In the genomic region with DNA sequence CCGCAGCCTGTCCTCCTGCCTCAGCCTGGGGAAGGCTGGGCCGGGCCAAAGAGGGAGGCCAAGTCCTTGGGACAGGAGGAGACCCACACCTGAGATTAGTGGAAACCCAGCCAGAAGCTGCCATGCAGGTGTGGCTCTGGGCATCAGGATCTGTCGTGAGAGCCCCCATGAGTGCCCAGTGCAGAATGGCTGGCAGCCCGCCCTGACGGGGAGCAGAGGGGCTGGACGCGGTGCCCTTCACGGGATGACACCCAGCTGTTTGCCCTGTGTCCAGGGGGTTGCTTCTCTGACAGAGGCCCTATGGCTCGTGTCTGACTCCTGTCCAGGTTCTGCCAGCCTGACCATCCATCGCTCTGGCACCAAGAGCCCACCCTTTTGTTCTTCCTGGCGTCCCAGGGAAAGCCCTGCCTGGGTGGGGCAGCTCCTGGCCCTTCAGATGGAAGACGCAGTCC, we compare ENCODE assay signal across 13 cellular contexts. TPM values are rescaled to one million over a fixed set of nuclear protein-coding genes. Genes with fewer than 3 reads are reported as not detected.
DNase-seq lines count a peak whose midpoint lies in the region; ATAC-seq, FAIRE-seq and TF ChIP-seq lines count a peak whose summit lies in the region.
"Had no signal": no experiment of that assay in that cellular context is flagged by ENCODE, and none has a peak within 500 bp of the region (broad histone marks: within the 10 kb centered on the region; RNA-seq: fewer than 3 reads in every experiment).

No MANE protein-coding gene starts in this region.

- H2AFZ ChIP-seq in HepG2 (ENCODE audit: low read length), result no peak overlapping the region
- H2AFZ ChIP-seq: GM23248 had no signal

- H3K9ac ChIP-seq in HepG2 (ENCODE audit: insufficient read depth, low read depth, low read length), result no peak overlapping the region
- H3K9ac ChIP-seq: GM23248 had no signal

- peaks cover 33% of the 10 kb centered on the region for H4K20me1 ChIP-seq in HepG2 (ENCODE audit: insufficient read depth, low read length)

- peaks cover 6% of the 10 kb centered on the region for H3K4me1 Mint-ChIP-seq in T-helper 17 cell

- TF ChIP-seq RAD21 in A549 (conservative IDR thresholded peaks at IDR 0.05 in 1 of 2, IDR thresholded peaks at IDR 0.05 in 1 of 2) (no peak), HepG2 (CRISPR knock-in tag; IDR thresholded peaks at IDR 0.05) (no peak)

- H3K27ac ChIP-seq in A549, result no peak overlapping the region
- no peak overlapping the region for H3K27ac ChIP-seq in HepG2 (ENCODE audit: extremely low read length, insufficient read depth, low read length)

- TF ChIP-seq EP300 in A549 (IDR thresholded peaks at IDR 0.05) (no peak), HepG2 (IDR thresholded peaks at IDR 0.05; ENCODE audit: low read depth in 2 of 2, low read length in 2 of 2) (no peak), HepG2 (CRISPR knock-in tag; IDR thresholded peaks at IDR 0.05; ENCODE audit: borderline replicate concordance) (no peak)

- peak overlapping the region; percentile 49 for H3K4me3 Mint-ChIP-seq in T-helper 17 cell
- H3K4me3 Mint-ChIP-seq: activated naive CD4-positive, alpha-beta T cell treated with anti-CD3 and anti-CD28 coated beads, Interleukin-2, amount 10 ng/mL, durations not matched to agents 7 days and 5 days; naive thymus-derived CD4-positive, alpha-beta T cell had no signal

- peaks cover 3% of the 10 kb centered on the region for H3K27me3 Mint-ChIP-seq in T-helper 17 cell

- intact Hi-C loops in HepG2 (cut with micrococcal nuclease; ENCODE audit: unreplicated experiment), result no loop called here

- TF ChIP-seq POLR2A in A549 (IDR thresholded peaks at IDR 0.05; ENCODE audit: low read length), result no peak
- no peak for TF ChIP-seq POLR2A in HepG2 (IDR thresholded peaks at IDR 0.05; ENCODE audit: insufficient read depth in 1 of 2, low read depth in 2 of 2, low read length in 2 of 2)

- peaks cover 3% of the 10 kb centered on the region for H3K79me2 ChIP-seq in HepG2 (ENCODE audit: insufficient read depth, low read length)

- no peak for FAIRE-seq in A549 (lab: Jason Lieb, UNC)
- FAIRE-seq in HepG2 (lab: Jason Lieb, UNC), result no peak

- CTCF ChIA-PET in A549 (lab: Yijun Ruan, JAX), result interaction anchor here (0.7 to 4.7 kb wide), 11 partner anchors 8 to 357 kb away, joined by 3 to 25 read pairs (median 3); a partner anchor contains a TSS
- CTCF ChIA-PET in HepG2 (lab: Yijun Ruan, JAX; ENCODE audit: low intra/inter-chr PET ratio, low total read pairs), result no interaction called here

- peaks cover 68% of the 10 kb centered on the region for H3K4me1 ChIP-seq in A549
- H3K4me1 ChIP-seq in HepG2 (ENCODE audit: insufficient read depth, low read length), result peaks cover 19% of the 10 kb centered on the region

- peaks cover 9 to 17% of the 10 kb centered on the region in 2 experiments; a peak in 4 of 5 replicates for H3K36me3 ChIP-seq in HepG2 (replicated peaks in 1 of 2; ENCODE audit: control insufficient read depth in 1 of 2, insufficient read depth in 2 of 2, low read length in 2 of 2)

- H3K9me3 ChIP-seq in A549 (no peaks in the 10 kb centered on the region), T-helper 17 cell (ENCODE audit: control insufficient read depth, low read length, poor library complexity, severe bottlenecking) (no peaks in the 10 kb centered on the region), HepG2 (ENCODE audit: low read length) (no peaks in the 10 kb centered on the region)
- H3K9me3 ChIP-seq: MG63 had no signal

- DNase-seq in A549 (ENCODE audit: low read depth in 1 of 2, low spot score in 1 of 2), result no peak
- no peak for DNase-seq in T-helper 17 cell
- no peak for DNase-seq in HepG2 (ENCODE audit: low spot score)
- no peak for DNase-seq in KBM-7
- DNase-seq: activated CD4-positive, alpha-beta T cell treated with anti-CD3 and anti-CD28 coated beads, Interleukin-2, amount 50 U/mL, for 4 hours; activated naive CD4-positive, alpha-beta T cell treated with anti-CD3 and anti-CD28 coated beads, Interleukin-2, amount 10 ng/mL, durations not matched to agents 7 days and 5 days; naive thymus-derived CD4-positive, alpha-beta T cell; NCI-H446; stimulated activated naive CD4-positive, alpha-beta T cell treated with Interleukin-2 at 50 U/mL for 16 hours had no signal

- H3K27me3 ChIP-seq in HepG2 (ENCODE audit: control insufficient read depth in 1 of 2, insufficient read depth in 2 of 2, low read length in 2 of 2), result no peaks in the 10 kb centered on the region
- H3K27me3 ChIP-seq: MG63 had no signal

- no peak overlapping the region for H3K4me2 ChIP-seq in A549
- no peak overlapping the region for H3K4me2 ChIP-seq in HepG2 (ENCODE audit: low read depth, low read length)

- in situ Hi-C loops in HepG2 (cut with HindIII; ENCODE audit: extremely low pct_ligation_motif_present, low pct_unique_long_range_greater_than_20kb), result no loop called here
- in situ Hi-C loops in KBM-7 (cut with MboI; ENCODE audit: low pct_unique_long_range_greater_than_20kb, low sequenced_read_pairs), result no loop called here

- WGBS in A549 (ENCODE audit: missing lambda C conversion rate), result 69% methylated on average over 11 of the region's 12 CpGs
- 80% methylated on average over 3 of the region's 12 CpGs for whole genome bisulfite sequencing in HepG2 (ENCODE audit: low lambda C conversion rate)

- H3K4me3 ChIP-seq in A549 (no peak overlapping the region), HepG2 (replicated peaks in 1 of 3; ENCODE audit: insufficient read depth in 1 of 3, low read depth in 2 of 3, low read length in 3 of 3) (no peak overlapping the region)
- H3K4me3 ChIP-seq: GM23248, MG63 had no signal

- peaks cover 2% of the 10 kb centered on the region for H3K36me3 Mint-ChIP-seq in T-helper 17 cell (ENCODE audit: low read depth)

- ATAC-seq in A549 (peak; percentile 2; a peak in 4 of 6 replicates), T-helper 17 cell (no peak), HepG2 (peak; percentile 3), HG02938 (IDR thresholded peaks at IDR 0.05; ENCODE audit: unreplicated experiment) (no peak), HG03571 (IDR thresholded peaks at IDR 0.05; ENCODE audit: unreplicated experiment) (no peak)
- ATAC-seq: naive thymus-derived CD4-positive, alpha-beta T cell had no signal

- TF ChIP-seq CTCF in A549 (IDR thresholded peaks at IDR 0.05), result no peak
- TF ChIP-seq CTCF in HepG2 (CRISPR knock-in tag; IDR thresholded peaks at IDR 0.05), result no peak

- POLR2A ChIA-PET in A549 (lab: Yijun Ruan, JAX), result no interaction called here
- POLR2A ChIA-PET in HepG2 (lab: Yijun Ruan, JAX), result no interaction called here

- no TSS peak for BruUV-seq in HepG2 (replicated peaks; lab: Mats Ljungman, UMichigan)

- no peak overlapping the region for H3K27ac Mint-ChIP-seq in T-helper 17 cell
- H3K27ac Mint-ChIP-seq: activated naive CD4-positive, alpha-beta T cell treated with anti-CD3 and anti-CD28 coated beads, Interleukin-2, amount 10 ng/mL, durations not matched to agents 7 days and 5 days had no signal

RNA-seq across cellular contexts. Expression of a gene that starts 8.5 kb away (rescaled TPM):
- polyA plus RNA-seq in A549 (2011; rRNA removed) (6.7 and 8.8 TPM in 2 replicates), A549 (2017; fragmentation: RNase III; extraction: RNeasy Plus Mini Kit Qiagen cat#74134 plus additional on column Dnase treatment) (6.0 to 8.2 TPM (median 6.7 TPM) in 3 replicates), HepG2 (2011; rRNA removed) (3.9 and 7.2 TPM in 2 replicates)
- polyA plus RNA-seq in A549 (2012; cell fraction: cytosol; rRNA removed), result 15.7 and 24.3 TPM in 2 replicates
- polyA plus RNA-seq in A549 (2012; cell fraction: nucleus; rRNA removed), result 36.4 and 49.4 TPM in 2 replicates
- polyA minus RNA-seq in A549 (2011; rRNA and poly(A)+ RNA removed), result 4.8 and 7.3 TPM in 2 replicates
- total RNA-seq in T-helper 17 cell (1 to 10 TPM; 1.3 to 3.2 TPM), HepG2 (2016; rRNA removed; fragmentation: Illumina TruSeq; extraction: Trizol) (0.18 and 0.28 TPM in 2 replicates)
- 0.91 and 1.1 TPM in 2 replicates for total RNA-seq in HepG2 (2016; cell fraction: cytosol; rRNA removed; fragmentation: Illumina TruSeq; extraction: Trizol; ENCODE audit: low read depth)
- 0.28 and 0.41 TPM in 2 replicates for total RNA-seq in HepG2 (2016; cell fraction: insoluble cytoplasmic fraction; rRNA removed; fragmentation: Illumina TruSeq; extraction: Trizol)
- total RNA-seq in HepG2 (2016; cell fraction: membrane; rRNA removed; fragmentation: Illumina TruSeq; extraction: Trizol), result 0.99 and 1.2 TPM in 2 replicates
- total RNA-seq in HepG2 (2016; cell fraction: nucleus; rRNA removed; fragmentation: Illumina TruSeq; extraction: Trizol), result 0.16 TPM in 1 of 2 replicates, not detected in the other
- 4.8 and 7.5 TPM in 2 replicates for polyA plus RNA-seq in HepG2 (2011; cell fraction: cytosol; rRNA removed)
- polyA plus RNA-seq in HepG2 (2011; cell fraction: nucleus; rRNA removed), result 17.3 and 19.2 TPM in 2 replicates
- polyA plus RNA-seq in HepG2 (2012), result 3.2 TPM in 2 replicates
- 1.3 TPM in 2 replicates for polyA plus RNA-seq in HepG2 (2016; cell fraction: cytosol; fragmentation: Illumina TruSeq; extraction: Trizol; ENCODE audit: low read depth)
- 0.28 and 0.45 TPM in 2 replicates for polyA plus RNA-seq in HepG2 (2016; cell fraction: insoluble cytoplasmic fraction; fragmentation: Illumina TruSeq; extraction: Trizol; ENCODE audit: low read depth)
- 1.1 TPM in 2 replicates for polyA plus RNA-seq in HepG2 (2016; cell fraction: membrane; fragmentation: Illumina TruSeq; extraction: Trizol; ENCODE audit: low read depth)
- 0.56 and 0.57 TPM in 2 replicates for polyA plus RNA-seq in HepG2 (2016; cell fraction: nucleus; fragmentation: Illumina TruSeq; extraction: Trizol; ENCODE audit: insufficient read depth, low read depth)
- polyA minus RNA-seq in HepG2 (2011; rRNA and poly(A)+ RNA removed; ENCODE audit: low replicate concordance), result 0.07 and 7.1 TPM in 2 replicates
- polyA minus RNA-seq in HepG2 (2011; cell fraction: cytosol; rRNA and poly(A)+ RNA removed), result 2.7 and 3.6 TPM in 2 replicates
- polyA minus RNA-seq in HepG2 (2011; cell fraction: nucleus; rRNA and poly(A)+ RNA removed), result 1.2 TPM in 2 replicates
- total RNA-seq: GM23248 had no signal
- polyA plus RNA-seq: GM23248 had no signal

RNA-seq across cellular contexts. Expression of a gene that starts 21.8 kb away (rescaled TPM):
- not detected in 2 replicates for polyA plus RNA-seq in A549 (2011; rRNA removed)
- polyA plus RNA-seq in A549 (2012; cell fraction: cytosol; rRNA removed), result not detected in 2 replicates
- polyA plus RNA-seq in A549 (2012; cell fraction: nucleus; rRNA removed), result not detected in 2 replicates
- not detected in 3 replicates for polyA plus RNA-seq in A549 (2017; fragmentation: RNase III; extraction: RNeasy Plus Mini Kit Qiagen cat#74134 plus additional on column Dnase treatment)
- not detected in 2 replicates for polyA minus RNA-seq in A549 (2011; rRNA and poly(A)+ RNA removed)
- total RNA-seq in T-helper 17 cell, result under 1 TPM in 1 of 2 donors, not detected in 1; 0.90 TPM
- total RNA-seq in HepG2 (2016; rRNA removed; fragmentation: Illumina TruSeq; extraction: Trizol), result 0.14 and 0.53 TPM in 2 replicates
- not detected in 2 replicates for total RNA-seq in HepG2 (2016; cell fraction: cytosol; rRNA removed; fragmentation: Illumina TruSeq; extraction: Trizol; ENCODE audit: low read depth)
- total RNA-seq in HepG2 (2016; cell fraction: insoluble cytoplasmic fraction; rRNA removed; fragmentation: Illumina TruSeq; extraction: Trizol), result 0.13 and 0.19 TPM in 2 replicates
- total RNA-seq in HepG2 (2016; cell fraction: membrane; rRNA removed; fragmentation: Illumina TruSeq; extraction: Trizol), result 0.34 TPM in 2 replicates
- total RNA-seq in HepG2 (2016; cell fraction: nucleus; rRNA removed; fragmentation: Illumina TruSeq; extraction: Trizol), result 0.22 TPM in 1 of 2 replicates, not detected in the other
- 0.61 and 0.84 TPM in 2 replicates for polyA plus RNA-seq in HepG2 (2011; rRNA removed)
- polyA plus RNA-seq in HepG2 (2011; cell fraction: cytosol; rRNA removed), result 0.82 and 1.0 TPM in 2 replicates
- 0.85 and 1.8 TPM in 2 replicates for polyA plus RNA-seq in HepG2 (2011; cell fraction: nucleus; rRNA removed)
- 1.5 and 1.8 TPM in 2 replicates for polyA plus RNA-seq in HepG2 (2012)
- 0.18 and 0.24 TPM in 2 replicates for polyA plus RNA-seq in HepG2 (2016; cell fraction: cytosol; fragmentation: Illumina TruSeq; extraction: Trizol; ENCODE audit: low read depth)
- polyA plus RNA-seq in HepG2 (2016; cell fraction: insoluble cytoplasmic fraction; fragmentation: Illumina TruSeq; extraction: Trizol; ENCODE audit: low read depth), result 0.27 and 0.43 TPM in 2 replicates
- polyA plus RNA-seq in HepG2 (2016; cell fraction: membrane; fragmentation: Illumina TruSeq; extraction: Trizol; ENCODE audit: low read depth), result 0.15 and 0.43 TPM in 2 replicates
- 0.41 and 0.74 TPM in 2 replicates for polyA plus RNA-seq in HepG2 (2016; cell fraction: nucleus; fragmentation: Illumina TruSeq; extraction: Trizol; ENCODE audit: insufficient read depth, low read depth)
- 0.30 and 1.0 TPM in 2 replicates for polyA minus RNA-seq in HepG2 (2011; rRNA and poly(A)+ RNA removed; ENCODE audit: low replicate concordance)
- not detected in 2 replicates for polyA minus RNA-seq in HepG2 (2011; cell fraction: cytosol; rRNA and poly(A)+ RNA removed)
- polyA minus RNA-seq in HepG2 (2011; cell fraction: nucleus; rRNA and poly(A)+ RNA removed), result not detected in 2 replicates
- total RNA-seq: GM23248 had no signal
- polyA plus RNA-seq: GM23248 had no signal

RNA-seq across cellular contexts. Expression of a gene that starts 27.4 kb away (rescaled TPM):
- polyA plus RNA-seq in A549 (2011; rRNA removed), result not detected in 2 replicates
- not detected in 2 replicates for polyA plus RNA-seq in A549 (2012; cell fraction: cytosol; rRNA removed)
- not detected in 2 replicates for polyA plus RNA-seq in A549 (2012; cell fraction: nucleus; rRNA removed)
- not detected in 3 replicates for polyA plus RNA-seq in A549 (2017; fragmentation: RNase III; extraction: RNeasy Plus Mini Kit Qiagen cat#74134 plus additional on column Dnase treatment)
- not detected in 2 replicates for polyA minus RNA-seq in A549 (2011; rRNA and poly(A)+ RNA removed)
- not detected for total RNA-seq in T-helper 17 cell
- total RNA-seq in HepG2 (2016; rRNA removed; fragmentation: Illumina TruSeq; extraction: Trizol), result not detected in 2 replicates
- not detected in 2 replicates for total RNA-seq in HepG2 (2016; cell fraction: cytosol; rRNA removed; fragmentation: Illumina TruSeq; extraction: Trizol; ENCODE audit: low read depth)
- not detected in 2 replicates for total RNA-seq in HepG2 (2016; cell fraction: insoluble cytoplasmic fraction; rRNA removed; fragmentation: Illumina TruSeq; extraction: Trizol)
- not detected in 2 replicates for total RNA-seq in HepG2 (2016; cell fraction: membrane; rRNA removed; fragmentation: Illumina TruSeq; extraction: Trizol)
- not detected in 2 replicates for total RNA-seq in HepG2 (2016; cell fraction: nucleus; rRNA removed; fragmentation: Illumina TruSeq; extraction: Trizol)
- not detected in 2 replicates for polyA plus RNA-seq in HepG2 (2011; rRNA removed)
- polyA plus RNA-seq in HepG2 (2011; cell fraction: cytosol; rRNA removed), result not detected in 2 replicates
- polyA plus RNA-seq in HepG2 (2011; cell fraction: nucleus; rRNA removed), result not detected in 2 replicates
- polyA plus RNA-seq in HepG2 (2012), result not detected in 2 replicates
- not detected in 2 replicates for polyA plus RNA-seq in HepG2 (2016; cell fraction: cytosol; fragmentation: Illumina TruSeq; extraction: Trizol; ENCODE audit: low read depth)
- not detected in 2 replicates for polyA plus RNA-seq in HepG2 (2016; cell fraction: insoluble cytoplasmic fraction; fragmentation: Illumina TruSeq; extraction: Trizol; ENCODE audit: low read depth)
- not detected in 2 replicates for polyA plus RNA-seq in HepG2 (2016; cell fraction: membrane; fragmentation: Illumina TruSeq; extraction: Trizol; ENCODE audit: low read depth)
- not detected in 2 replicates for polyA plus RNA-seq in HepG2 (2016; cell fraction: nucleus; fragmentation: Illumina TruSeq; extraction: Trizol; ENCODE audit: insufficient read depth, low read depth)
- not detected in 2 replicates for polyA minus RNA-seq in HepG2 (2011; rRNA and poly(A)+ RNA removed; ENCODE audit: low replicate concordance)
- not detected in 2 replicates for polyA minus RNA-seq in HepG2 (2011; cell fraction: cytosol; rRNA and poly(A)+ RNA removed)
- not detected in 2 replicates for polyA minus RNA-seq in HepG2 (2011; cell fraction: nucleus; rRNA and poly(A)+ RNA removed)
- total RNA-seq: GM23248; naive thymus-derived CD4-positive, alpha-beta T cell had no signal
- polyA plus RNA-seq: GM23248; naive thymus-derived CD4-positive, alpha-beta T cell had no signal

RNA-seq across cellular contexts. Expression of a gene that starts 33.7 kb away (rescaled TPM):
- polyA plus RNA-seq in A549 (2011; rRNA removed) (32.3 and 38.6 TPM in 2 replicates), A549 (2017; fragmentation: RNase III; extraction: RNeasy Plus Mini Kit Qiagen cat#74134 plus additional on column Dnase treatment) (44.3 to 49.5 TPM (median 46.3 TPM) in 3 replicates), HepG2 (2011; rRNA removed) (25.8 and 33.0 TPM in 2 replicates)
- polyA plus RNA-seq in A549 (2012; cell fraction: cytosol; rRNA removed), result 56.2 and 86.6 TPM in 2 replicates
- 85.4 and 94.9 TPM in 2 replicates for polyA plus RNA-seq in A549 (2012; cell fraction: nucleus; rRNA removed)
- polyA minus RNA-seq in A549 (2011; rRNA and poly(A)+ RNA removed), result 39.4 and 43.6 TPM in 2 replicates
- total RNA-seq in T-helper 17 cell (1 to 10 TPM; 7.7 to 8.5 TPM), HepG2 (2016; rRNA removed; fragmentation: Illumina TruSeq; extraction: Trizol) (2.5 and 3.9 TPM in 2 replicates)
- 5.2 and 5.9 TPM in 2 replicates for total RNA-seq in HepG2 (2016; cell fraction: cytosol; rRNA removed; fragmentation: Illumina TruSeq; extraction: Trizol; ENCODE audit: low read depth)
- 2.1 and 3.5 TPM in 2 replicates for total RNA-seq in HepG2 (2016; cell fraction: insoluble cytoplasmic fraction; rRNA removed; fragmentation: Illumina TruSeq; extraction: Trizol)
- 6.3 and 6.7 TPM in 2 replicates for total RNA-seq in HepG2 (2016; cell fraction: membrane; rRNA removed; fragmentation: Illumina TruSeq; extraction: Trizol)
- 3.1 and 3.9 TPM in 2 replicates for total RNA-seq in HepG2 (2016; cell fraction: nucleus; rRNA removed; fragmentation: Illumina TruSeq; extraction: Trizol)
- 34.1 and 37.6 TPM in 2 replicates for polyA plus RNA-seq in HepG2 (2011; cell fraction: cytosol; rRNA removed)
- 32.1 and 35.6 TPM in 2 replicates for polyA plus RNA-seq in HepG2 (2011; cell fraction: nucleus; rRNA removed)
- 9.3 and 10.6 TPM in 2 replicates for polyA plus RNA-seq in HepG2 (2012)
- 8.4 and 9.1 TPM in 2 replicates for polyA plus RNA-seq in HepG2 (2016; cell fraction: cytosol; fragmentation: Illumina TruSeq; extraction: Trizol; ENCODE audit: low read depth)
- 3.6 and 3.8 TPM in 2 replicates for polyA plus RNA-seq in HepG2 (2016; cell fraction: insoluble cytoplasmic fraction; fragmentation: Illumina TruSeq; extraction: Trizol; ENCODE audit: low read depth)
- 9.7 and 9.8 TPM in 2 replicates for polyA plus RNA-seq in HepG2 (2016; cell fraction: membrane; fragmentation: Illumina TruSeq; extraction: Trizol; ENCODE audit: low read depth)
- polyA plus RNA-seq in HepG2 (2016; cell fraction: nucleus; fragmentation: Illumina TruSeq; extraction: Trizol; ENCODE audit: insufficient read depth, low read depth), result 8.2 and 8.4 TPM in 2 replicates
- polyA minus RNA-seq in HepG2 (2011; rRNA and poly(A)+ RNA removed; ENCODE audit: low replicate concordance), result 34.1 and 96.5 TPM in 2 replicates
- 12.3 and 17.9 TPM in 2 replicates for polyA minus RNA-seq in HepG2 (2011; cell fraction: cytosol; rRNA and poly(A)+ RNA removed)
- 6.1 and 6.2 TPM in 2 replicates for polyA minus RNA-seq in HepG2 (2011; cell fraction: nucleus; rRNA and poly(A)+ RNA removed)

RNA-seq across cellular contexts. Expression of a gene that starts 37.1 kb away (rescaled TPM):
- polyA plus RNA-seq in A549 (2011; rRNA removed) (not detected in 2 replicates), A549 (2017; fragmentation: RNase III; extraction: RNeasy Plus Mini Kit Qiagen cat#74134 plus additional on column Dnase treatment) (not detected in 3 replicates), HepG2 (2011; rRNA removed) (0.15 TPM in 1 of 2 replicates, not detected in the other)
- polyA plus RNA-seq in A549 (2012; cell fraction: cytosol; rRNA removed), result not detected in 2 replicates
- polyA plus RNA-seq in A549 (2012; cell fraction: nucleus; rRNA removed), result 0.05 TPM in 1 of 2 replicates, not detected in the other
- polyA minus RNA-seq in A549 (2011; rRNA and poly(A)+ RNA removed), result not detected in 2 replicates
- total RNA-seq in T-helper 17 cell (under 1 TPM in 1 of 2 donors, not detected in 1; 0.65 TPM), HepG2 (2016; rRNA removed; fragmentation: Illumina TruSeq; extraction: Trizol) (not detected in 2 replicates)
- not detected in 2 replicates for total RNA-seq in HepG2 (2016; cell fraction: cytosol; rRNA removed; fragmentation: Illumina TruSeq; extraction: Trizol; ENCODE audit: low read depth)
- total RNA-seq in HepG2 (2016; cell fraction: insoluble cytoplasmic fraction; rRNA removed; fragmentation: Illumina TruSeq; extraction: Trizol), result not detected in 2 replicates
- total RNA-seq in HepG2 (2016; cell fraction: membrane; rRNA removed; fragmentation: Illumina TruSeq; extraction: Trizol), result not detected in 2 replicates
- not detected in 2 replicates for total RNA-seq in HepG2 (2016; cell fraction: nucleus; rRNA removed; fragmentation: Illumina TruSeq; extraction: Trizol)
- polyA plus RNA-seq in HepG2 (2011; cell fraction: cytosol; rRNA removed), result 0.01 TPM in 1 of 2 replicates, not detected in the other
- polyA plus RNA-seq in HepG2 (2011; cell fraction: nucleus; rRNA removed), result 0.64 and 1.8 TPM in 2 replicates
- polyA plus RNA-seq in HepG2 (2012), result not detected in 2 replicates
- polyA plus RNA-seq in HepG2 (2016; cell fraction: cytosol; fragmentation: Illumina TruSeq; extraction: Trizol; ENCODE audit: low read depth), result not detected in 2 replicates
- polyA plus RNA-seq in HepG2 (2016; cell fraction: insoluble cytoplasmic fraction; fragmentation: Illumina TruSeq; extraction: Trizol; ENCODE audit: low read depth), result not detected in 2 replicates
- not detected in 2 replicates for polyA plus RNA-seq in HepG2 (2016; cell fraction: membrane; fragmentation: Illumina TruSeq; extraction: Trizol; ENCODE audit: low read depth)
- polyA plus RNA-seq in HepG2 (2016; cell fraction: nucleus; fragmentation: Illumina TruSeq; extraction: Trizol; ENCODE audit: insufficient read depth, low read depth), result not detected in 2 replicates
- not detected in 2 replicates for polyA minus RNA-seq in HepG2 (2011; rRNA and poly(A)+ RNA removed; ENCODE audit: low replicate concordance)
- polyA minus RNA-seq in HepG2 (2011; cell fraction: cytosol; rRNA and poly(A)+ RNA removed), result not detected in 2 replicates
- not detected in 2 replicates for polyA minus RNA-seq in HepG2 (2011; cell fraction: nucleus; rRNA and poly(A)+ RNA removed)
- total RNA-seq: GM23248 had no signal
- polyA plus RNA-seq: GM23248; naive thymus-derived CD4-positive, alpha-beta T cell had no signal

Comparison
In these comparisons a context has a peak if more than half of its experiments do, and no peak if none do; other contexts are left out.
1. ATAC-seq: peak in A549 (2 of 2) and HepG2 (single experiment); none in T-helper 17 cell (single experiment), HG02938 (single experiment) and HG03571 (single experiment).